Comparison of ENCODE assay signal across 1 cellular context in the genomic region with DNA sequence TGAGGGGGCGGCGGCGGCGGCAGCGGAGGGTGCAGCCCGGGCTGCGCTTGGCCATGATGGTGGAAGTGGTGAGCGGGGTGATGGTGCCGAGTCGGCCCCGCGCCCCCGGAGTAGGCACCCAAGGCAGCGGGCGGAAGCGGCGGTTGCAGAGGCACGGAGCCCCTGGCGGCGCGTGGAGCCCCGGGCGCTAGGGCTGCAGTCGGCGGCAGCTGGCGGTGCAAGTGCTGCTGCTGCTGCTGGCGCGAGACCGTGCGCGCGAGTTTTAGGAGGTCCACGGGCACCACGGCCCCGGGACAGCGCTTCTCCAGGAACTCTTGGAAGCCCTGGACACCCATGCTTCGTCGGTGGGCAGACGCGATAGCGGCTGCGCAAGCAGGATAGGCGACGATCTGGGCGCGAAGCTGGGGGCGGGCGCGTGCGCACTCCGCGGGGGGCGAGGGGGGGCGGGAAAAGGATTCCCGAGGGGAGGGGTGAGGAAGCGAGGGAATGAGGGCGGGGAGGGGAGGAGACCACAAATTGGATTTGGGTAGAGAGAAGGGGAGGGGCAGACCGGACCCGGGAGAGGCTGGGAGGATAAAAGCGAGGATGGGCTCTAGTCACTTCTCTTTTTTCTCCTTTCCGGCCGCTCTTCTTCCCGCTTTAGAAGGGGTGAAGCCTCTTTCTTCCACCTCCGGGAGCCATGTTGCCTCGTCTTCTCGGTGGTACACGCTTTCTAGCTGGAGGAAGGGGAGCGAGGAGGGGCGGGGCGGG.
TF ChIP-seq lines count a peak whose summit lies in the region.

Gene FAM120C (minus strand): TSS at position 391 of the 750 bp plus-strand sequence. CDS start 56 bp downstream, at position 335.

TF ChIP-seq in K562, 482 proteins besides CTCF, POLR2A, EP300 and RAD21 (continued from another document and continues in another):
- TF ChIP-seq ZBTB5 (IDR thresholded peaks at IDR 0.05) (no peak), ZFPM2 (CRISPR knock-in tag; IDR thresholded peaks at IDR 0.05) (no peak), MNT (conservative IDR thresholded peaks at IDR 0.05) (0 out of 4 replicates have a peak, but pooled peaks of 1 of the 2 experiments have one; percentile 24), KLF10 (CRISPR knock-in tag; IDR thresholded peaks at IDR 0.05) (no peak), ZNF316 (IDR thresholded peaks at IDR 0.05) (no peak), SRSF1 (IDR thresholded peaks at IDR 0.05; ENCODE audit: low read depth, low read length) (no peak), PHTF2 (CRISPR knock-in tag; IDR thresholded peaks at IDR 0.05) (no peak), ZNF217 (CRISPR knock-in tag; IDR thresholded peaks at IDR 0.05) (no peak), PRDM10 (IDR thresholded peaks at IDR 0.05; ENCODE audit: partially characterized antibody) (peak; percentile 94), RBFOX2 (IDR thresholded peaks at IDR 0.05; ENCODE audit: low read depth, low read length) (peak; percentile 78), RBM39 (optimal IDR thresholded peaks at IDR 0.05; ENCODE audit: low read depth, low read length) (no peak), ZNF24 (IDR thresholded peaks at IDR 0.05) (no peak), KLF13 (tag; IDR thresholded peaks at IDR 0.05; ENCODE audit: borderline replicate concordance, low read depth) (no peak), VEZF1 (CRISPR knock-in tag; IDR thresholded peaks at IDR 0.05) (peak; percentile 95), RNF2 (IDR thresholded peaks at IDR 0.05) (no peak), NFRKB (IDR thresholded peaks at IDR 0.05; ENCODE audit: low read depth) (no peak), NR2C2 (CRISPR knock-in tag; IDR thresholded peaks at IDR 0.05) (no peak), NR2C2 (tag; IDR thresholded peaks at IDR 0.05) (peak; percentile 68; the same call in 1 of the 2 replicates), EP400 (IDR thresholded peaks at IDR 0.05) (peak; percentile 35; the same call in 1 of the 2 replicates), SMARCA5 (IDR thresholded peaks at IDR 0.05) (no peak), ZNF778 (CRISPR knock-in tag; IDR thresholded peaks at IDR 0.05) (no peak), ZNF57 (CRISPR knock-in tag; IDR thresholded peaks at IDR 0.05) (no peak), ZNF699 (CRISPR knock-in tag; IDR thresholded peaks at IDR 0.05; ENCODE audit: insufficient replicate concordance) (no peak), NR4A1 (CRISPR knock-in tag; IDR thresholded peaks at IDR 0.05) (no peak), NR4A1 (tag; IDR thresholded peaks at IDR 0.05) (no peak), YY1 (IDR thresholded peaks at IDR 0.05; ENCODE audit: borderline replicate concordance in 1 of 3, control insufficient read depth in 1 of 3, extremely low read depth in 1 of 3, insufficient read depth in 3 of 3, insufficient read length in 1 of 3, insufficient replicate concordance in 2 of 3, low read depth in 1 of 3, low read length in 2 of 3) (peak in 1 of 3 experiments; percentile 56), HMGXB4 (CRISPR knock-in tag; IDR thresholded peaks at IDR 0.05) (no peak), PHF8 (IDR thresholded peaks at IDR 0.05; ENCODE audit: borderline replicate concordance, low read length) (peak; percentile 58; the same call in 1 of the 2 replicates), EGR1 (conservative IDR thresholded peaks at IDR 0.05) (peak; percentile 27; the same call in 1 of the 2 replicates), ATF6 (CRISPR knock-in tag; IDR thresholded peaks at IDR 0.05) (no peak), TAF1 (IDR thresholded peaks at IDR 0.05; ENCODE audit: control insufficient read depth, extremely low read depth, insufficient read depth, low read length, severe bottlenecking) (peak; percentile 32), POLR2G (IDR thresholded peaks at IDR 0.05; ENCODE audit: low read depth, low read length) (peak; percentile 75), TRIM25 (IDR thresholded peaks at IDR 0.05; ENCODE audit: borderline replicate concordance) (no peak), SMAD1 (IDR thresholded peaks at IDR 0.05; ENCODE audit: low read depth, low read length, partially characterized antibody) (no peak)
- TF ChIP-seq, protein P1, sequence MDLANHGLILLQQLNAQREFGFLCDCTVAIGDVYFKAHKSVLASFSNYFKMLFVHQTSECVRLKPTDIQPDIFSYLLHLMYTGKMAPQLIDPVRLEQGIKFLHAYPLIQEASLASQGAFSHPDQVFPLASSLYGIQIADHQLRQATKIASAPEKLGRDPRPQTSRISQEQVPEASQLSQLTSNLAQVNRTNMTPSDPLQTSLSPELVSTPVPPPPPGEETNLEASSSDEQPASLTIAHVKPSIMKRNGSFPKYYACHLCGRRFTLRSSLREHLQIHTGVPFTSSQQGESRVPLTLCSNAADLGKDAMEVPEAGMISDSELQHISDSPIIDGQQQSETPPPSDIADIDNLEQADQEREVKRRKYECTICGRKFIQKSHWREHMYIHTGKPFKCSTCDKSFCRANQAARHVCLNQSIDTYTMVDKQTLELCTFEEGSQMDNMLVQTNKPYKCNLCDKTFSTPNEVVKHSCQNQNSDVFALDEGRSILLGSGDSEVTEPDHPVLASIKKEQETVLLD (IDR thresholded peaks at IDR 0.05) = no peak
- TF ChIP-seq, protein P2, sequence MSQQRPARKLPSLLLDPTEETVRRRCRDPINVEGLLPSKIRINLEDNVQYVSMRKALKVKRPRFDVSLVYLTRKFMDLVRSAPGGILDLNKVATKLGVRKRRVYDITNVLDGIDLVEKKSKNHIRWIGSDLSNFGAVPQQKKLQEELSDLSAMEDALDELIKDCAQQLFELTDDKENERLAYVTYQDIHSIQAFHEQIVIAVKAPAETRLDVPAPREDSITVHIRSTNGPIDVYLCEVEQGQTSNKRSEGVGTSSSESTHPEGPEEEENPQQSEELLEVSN (IDR thresholded peaks at IDR 0.05; ENCODE audit: borderline replicate concordance in 1 of 2, extremely low read depth in 1 of 2, insufficient read depth in 1 of 2, insufficient read length in 1 of 2, low read depth in 1 of 2, low read length in 1 of 2, poor library complexity in 1 of 2, severe bottlenecking in 1 of 2) = peak in 1 of 2 experiments; percentile 46
- TF ChIP-seq, protein P3, sequence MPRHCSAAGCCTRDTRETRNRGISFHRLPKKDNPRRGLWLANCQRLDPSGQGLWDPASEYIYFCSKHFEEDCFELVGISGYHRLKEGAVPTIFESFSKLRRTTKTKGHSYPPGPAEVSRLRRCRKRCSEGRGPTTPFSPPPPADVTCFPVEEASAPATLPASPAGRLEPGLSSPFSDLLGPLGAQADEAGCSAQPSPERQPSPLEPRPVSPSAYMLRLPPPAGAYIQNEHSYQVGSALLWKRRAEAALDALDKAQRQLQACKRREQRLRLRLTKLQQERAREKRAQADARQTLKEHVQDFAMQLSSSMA (CRISPR knock-in tag; IDR thresholded peaks at IDR 0.05) = no peak
- TF ChIP-seq, protein P4, sequence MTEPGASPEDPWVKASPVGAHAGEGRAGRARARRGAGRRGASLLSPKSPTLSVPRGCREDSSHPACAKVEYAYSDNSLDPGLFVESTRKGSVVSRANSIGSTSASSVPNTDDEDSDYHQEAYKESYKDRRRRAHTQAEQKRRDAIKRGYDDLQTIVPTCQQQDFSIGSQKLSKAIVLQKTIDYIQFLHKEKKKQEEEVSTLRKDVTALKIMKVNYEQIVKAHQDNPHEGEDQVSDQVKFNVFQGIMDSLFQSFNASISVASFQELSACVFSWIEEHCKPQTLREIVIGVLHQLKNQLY (CRISPR knock-in tag; conservative IDR thresholded peaks at IDR 0.05) = no peak
